ENCODE assay signal across 8 cellular contexts in the genomic region with DNA sequence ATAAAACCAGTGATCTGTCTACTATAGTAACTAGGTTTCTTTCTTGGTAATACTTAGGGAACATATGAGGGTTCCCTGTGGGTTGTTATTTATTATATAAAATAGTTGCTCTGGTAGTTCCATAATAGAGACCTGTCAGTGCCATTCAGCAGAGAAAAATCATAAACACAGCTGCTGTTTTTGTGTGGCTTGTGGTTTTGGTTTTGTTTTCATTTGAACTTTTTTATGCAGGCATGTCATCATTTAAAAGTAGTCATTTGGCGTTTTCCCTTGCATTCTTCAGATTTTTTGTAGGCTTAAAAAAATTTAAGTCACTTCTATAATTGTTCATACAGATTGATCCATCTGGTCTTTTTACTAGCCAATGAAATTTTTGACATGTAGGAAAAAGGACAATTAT. TPM values are rescaled to one million over a fixed set of nuclear protein-coding genes. Genes with fewer than 3 reads are reported as not detected.
DNase-seq lines count a peak whose midpoint lies in the region; ATAC-seq and TF ChIP-seq lines count a peak whose summit lies in the region.

No MANE protein-coding gene starts in this region.

- H3K36me3 ChIP-seq in left lung = no peaks in the 10 kb centered on the region

- no peak overlapping the region for H3K27ac Mint-ChIP-seq in activated CD8-positive, alpha-beta T cell treated with anti-CD3 and anti-CD28 coated beads, Interleukin-2, amount 10 ng/mL, durations not matched to agents 7 days and 5 days

- ATAC-seq in GM18873 (IDR thresholded peaks at IDR 0.05; ENCODE audit: low FRiP score, unreplicated experiment) = peak; percentile 90
- peak; percentile 92 for ATAC-seq in HG03045 (IDR thresholded peaks at IDR 0.05; ENCODE audit: unreplicated experiment)
- ATAC-seq in activated CD8-positive, alpha-beta T cell treated with anti-CD3 and anti-CD28 coated beads, Interleukin-2, amount 10 ng/mL, durations not matched to agents 7 days and 5 days = peak; percentile 39
- peak; percentile 72 for ATAC-seq in sciatic nerve
- no peak for ATAC-seq in left lung

- TF ChIP-seq CTCF in AG04449 (IDR thresholded peaks at IDR 0.05; ENCODE audit: insufficient read depth, low read length, missing control alignments) (no peak), left lung (IDR thresholded peaks at IDR 0.05) (no peak)

- no peak overlapping the region for H3K4me3 ChIP-seq in AG04449 (ENCODE audit: low read depth, low read length)
- no peak overlapping the region for H3K4me3 ChIP-seq in left lung

- H3K27ac ChIP-seq in left lung = no peak overlapping the region

- no peaks in the 10 kb centered on the region for H3K9me3 Mint-ChIP-seq in activated CD8-positive, alpha-beta T cell treated with anti-CD3 and anti-CD28 coated beads, Interleukin-2, amount 10 ng/mL, durations not matched to agents 7 days and 5 days (ENCODE audit: insufficient read depth)

- DNase-seq in AG04449 (ENCODE audit: low read depth, low spot score) (peak; percentile 62), sciatic nerve (ENCODE audit: low spot score) (no peak), globus pallidus (ENCODE audit: low spot score) (no peak), left lung (no peak), NCI-H187 treated with DMSO at 0.1 percent for 48 hours (lab: John Stamatoyannopoulos, UW) (no peak)
- peak; percentile 39 for DNase-seq in activated CD8-positive, alpha-beta T cell treated with anti-CD3 and anti-CD28 coated beads, Interleukin-2, amount 10 ng/mL, durations not matched to agents 7 days and 5 days

- H3K4me3 Mint-ChIP-seq in activated CD8-positive, alpha-beta T cell treated with anti-CD3 and anti-CD28 coated beads, Interleukin-2, amount 10 ng/mL, durations not matched to agents 7 days and 5 days = no peak overlapping the region

- intact Hi-C loops in sciatic nerve (cut with DNase I) = no loop called here
- intact Hi-C loops in left lung (cut with DNase I) = no loop called here

- H3K36me3 Mint-ChIP-seq in activated CD8-positive, alpha-beta T cell treated with anti-CD3 and anti-CD28 coated beads, Interleukin-2, amount 10 ng/mL, durations not matched to agents 7 days and 5 days (ENCODE audit: low read depth) = peaks cover 15% of the 10 kb centered on the region

- H3K27me3 Mint-ChIP-seq in activated CD8-positive, alpha-beta T cell treated with anti-CD3 and anti-CD28 coated beads, Interleukin-2, amount 10 ng/mL, durations not matched to agents 7 days and 5 days (ENCODE audit: low read depth) = no peaks in the 10 kb centered on the region

- CTCF ChIA-PET in AG04449 (lab: Yijun Ruan, JAX) = no interaction called here
- CTCF ChIA-PET in activated CD8-positive, alpha-beta T cell treated with anti-CD3 and anti-CD28 coated beads, Interleukin-2, amount 10 ng/mL, durations not matched to agents 7 days and 5 days (lab: Charles Lee) = interaction anchor here (0.9 to 1.3 kb wide), 3 partner anchors 12 to 181 kb away, joined by 3 to 6 read pairs (median 3); no protein-coding TSS in a partner anchor

- POLR2A ChIA-PET in AG04449 (lab: Yijun Ruan, JAX) = interaction anchor here (0.5 kb wide), 1 partner anchor 48 kb away, joined by 3 read pairs; no protein-coding TSS in a partner anchor
- POLR2A ChIA-PET in activated CD8-positive, alpha-beta T cell treated with anti-CD3 and anti-CD28 coated beads, Interleukin-2, amount 10 ng/mL, durations not matched to agents 7 days and 5 days (lab: Charles Lee) = no interaction called here

- H3K4me1 ChIP-seq in left lung = peaks cover 0 to 23% of the 10 kb centered on the region in 2 donors

- H3K27me3 ChIP-seq in left lung = no peaks in the 10 kb centered on the region

- no peaks in the 10 kb centered on the region for H3K9me3 ChIP-seq in left lung

- H3K4me1 Mint-ChIP-seq in activated CD8-positive, alpha-beta T cell treated with anti-CD3 and anti-CD28 coated beads, Interleukin-2, amount 10 ng/mL, durations not matched to agents 7 days and 5 days (ENCODE audit: low read depth) = peaks cover 19% of the 10 kb centered on the region

RNA-seq across cellular contexts. Expression of gene PIK3CA, which starts 47.9 kb away (rescaled TPM):
- total RNA-seq in activated CD8-positive, alpha-beta T cell treated with anti-CD3 and anti-CD28 coated beads, Interleukin-2, amount 10 ng/mL, durations not matched to agents 7 days and 5 days = 10 to 100 TPM; 22.3 to 23.9 TPM
- total RNA-seq in sciatic nerve (41.0 TPM), left lung (10 to 100 TPM; 25.3 to 29.7 TPM)

RNA-seq across cellular contexts. Expression of gene KCNMB3, which starts 54.8 kb away (rescaled TPM):
- 1 to 10 TPM in 1 of 2 experiments, under 1 TPM in 1; 0.87 to 1.2 TPM for total RNA-seq in activated CD8-positive, alpha-beta T cell treated with anti-CD3 and anti-CD28 coated beads, Interleukin-2, amount 10 ng/mL, durations not matched to agents 7 days and 5 days
- total RNA-seq in sciatic nerve (3.8 TPM), left lung (1 to 10 TPM; 1.6 to 2.0 TPM)

Comparison
In these comparisons a context has a peak if more than half of its experiments do, and no peak if none do; other contexts are left out.
1. DNase-seq: peak in AG04449 (single experiment) and activated CD8-positive, alpha-beta T cell treated with anti-CD3 and anti-CD28 coated beads, Interleukin-2, amount 10 ng/mL, durations not matched to agents 7 days and 5 days (single experiment); none in sciatic nerve (single experiment), globus pallidus (single experiment), left lung (0 of 2) and NCI-H187 treated with DMSO at 0.1 percent for 48 hours (single experiment).